In genomic region chr12:94404854-94405253, GRCh38 we compare ENCODE assay signal across 17 cellular contexts. TPM values are rescaled to one million over a fixed set of nuclear protein-coding genes. Genes with fewer than 3 reads are reported as not detected.
DNase-seq lines count a peak whose midpoint lies in the region; ATAC-seq and TF ChIP-seq lines count a peak whose summit lies in the region.
"Had no signal": no experiment of that assay in that cellular context is flagged by ENCODE, and none has a peak within 500 bp of the region (broad histone marks: within the 10 kb centered on the region; RNA-seq: fewer than 3 reads in every experiment).

No MANE protein-coding gene starts in this region.

- no peaks in the 10 kb centered on the region for H3K79me2 ChIP-seq in mammary epithelial cell (ENCODE audit: insufficient read depth, low read length)

- H3K4me3 ChIP-seq in mammary epithelial cell (replicated peaks in 1 of 3; ENCODE audit: insufficient read depth in 1 of 3, low read depth in 2 of 3, low read length in 3 of 3) (no peak overlapping the region), ascending aorta (peak overlapping the region; percentile 18 to 50), mesenchymal stem cell (ENCODE audit: insufficient read depth in 1 of 2, low read depth in 1 of 2, low read length in 2 of 2) (peak overlapping the region in 1 of 2 experiments; percentile 79), uterus (no peak overlapping the region)

- BruUV-seq in MCF 10A (replicated peaks; lab: Mats Ljungman, UMichigan) (no TSS peak), mammary epithelial cell (replicated peaks; lab: Mats Ljungman, UMichigan) (no TSS peak)

- H3K18ac ChIP-seq in mesenchymal stem cell (ENCODE audit: low read depth in 1 of 2, low read length in 2 of 2), result no peak overlapping the region

- POLR2A ChIA-PET in MCF 10A (lab: Yijun Ruan, JAX), result interaction anchor here (0.6 to 1.9 kb wide), 4 partner anchors 12 to 713 kb away, joined by 3 to 4 read pairs (median 4); no protein-coding TSS in a partner anchor

- H3K9me3 ChIP-seq in mammary epithelial cell (replicated peaks; ENCODE audit: insufficient read depth, low read length), result no peaks in the 10 kb centered on the region
- no peaks in the 10 kb centered on the region for H3K9me3 ChIP-seq in ascending aorta
- H3K9me3 ChIP-seq in mesenchymal stem cell (ENCODE audit: control insufficient read depth, low read length), result peaks cover 6% of the 10 kb centered on the region
- no peaks in the 10 kb centered on the region for H3K9me3 ChIP-seq in uterus
- H3K9me3 ChIP-seq: right atrium auricular region had no signal

- H4K20me1 ChIP-seq in mammary epithelial cell (ENCODE audit: insufficient read depth, low read length), result no peaks in the 10 kb centered on the region

- H3K27ac ChIP-seq in mammary epithelial cell (ENCODE audit: insufficient read depth, low read depth, low read length), result no peak overlapping the region
- no peak overlapping the region for H3K27ac ChIP-seq in ascending aorta
- no peak overlapping the region for H3K27ac ChIP-seq in mesenchymal stem cell (ENCODE audit: low read length, poor library complexity, severe bottlenecking)
- peak overlapping the region; percentile 70 to 83 for H3K27ac ChIP-seq in uterus
- H3K27ac ChIP-seq: epithelial cell of prostate had no signal

- H3K9me3 Mint-ChIP-seq in MCF 10A (ENCODE audit: unreplicated experiment), result no peaks in the 10 kb centered on the region

- TF ChIP-seq CTCF in MCF 10A (IDR thresholded peaks at IDR 0.05; ENCODE audit: unreplicated experiment), result no peak
- no peak for TF ChIP-seq CTCF in mammary epithelial cell (conservative IDR thresholded peaks at IDR 0.05 in 1 of 2, IDR thresholded peaks at IDR 0.05 in 1 of 2; ENCODE audit: extremely low read depth in 1 of 2, insufficient read depth in 1 of 2, low read depth in 1 of 2, low read length in 2 of 2)
- no peak for TF ChIP-seq CTCF in ascending aorta (IDR thresholded peaks at IDR 0.05)
- no peak for TF ChIP-seq CTCF in uterus (IDR thresholded peaks at IDR 0.05)

- H3K4ac ChIP-seq in mesenchymal stem cell (ENCODE audit: low read depth in 1 of 2, low read length in 2 of 2), result no peak overlapping the region

- no peak for TF ChIP-seq POLR2A in uterus (IDR thresholded peaks at IDR 0.05)

- H3K79me1 ChIP-seq in mesenchymal stem cell (replicated peaks; ENCODE audit: low read length, poor library complexity, severe bottlenecking), result no peaks in the 10 kb centered on the region

- H4K8ac ChIP-seq in mesenchymal stem cell (ENCODE audit: low read length), result no peak overlapping the region

- no peak overlapping the region for H3K23ac ChIP-seq in mesenchymal stem cell (ENCODE audit: low read length in 2 of 2)

- H3K27me3 ChIP-seq in mammary epithelial cell (ENCODE audit: insufficient read depth, low read length) (no peaks in the 10 kb centered on the region), ascending aorta (no peaks in the 10 kb centered on the region), mesenchymal stem cell (ENCODE audit: control insufficient read depth in 1 of 2, insufficient read depth in 1 of 2, low read length in 2 of 2) (no peaks in the 10 kb centered on the region), uterus (no peaks in the 10 kb centered on the region)
- H3K27me3 ChIP-seq: right atrium auricular region had no signal

- peaks cover 2% of the 10 kb centered on the region for H3K36me3 ChIP-seq in mammary epithelial cell (ENCODE audit: insufficient read depth, low read length)
- H3K36me3 ChIP-seq in ascending aorta, result peaks cover 0 to 4% of the 10 kb centered on the region in 2 donors
- H3K36me3 ChIP-seq in mesenchymal stem cell (ENCODE audit: control insufficient read depth in 1 of 2, insufficient read depth in 2 of 2, low read depth in 1 of 2, low read length in 2 of 2), result peaks cover 0 to 12% of the 10 kb centered on the region in 2 experiments
- no peaks in the 10 kb centered on the region for H3K36me3 ChIP-seq in uterus

- no peak overlapping the region for H3K4me3 Mint-ChIP-seq in MCF 10A (ENCODE audit: unreplicated experiment)
- H3K4me3 Mint-ChIP-seq: H9 had no signal

- H3K4me1 ChIP-seq in mammary epithelial cell (ENCODE audit: insufficient read depth, low read length) (no peaks in the 10 kb centered on the region), ascending aorta (no peaks in the 10 kb centered on the region), mesenchymal stem cell (ENCODE audit: control insufficient read depth, insufficient read depth, low read depth, low read length) (no peaks in the 10 kb centered on the region), uterus (no peaks in the 10 kb centered on the region)
- H3K4me1 ChIP-seq: right atrium auricular region had no signal

- H3K4me1 Mint-ChIP-seq in MCF 10A (ENCODE audit: insufficient read depth, unreplicated experiment), result peaks cover 10% of the 10 kb centered on the region

- H2AFZ ChIP-seq in mammary epithelial cell (ENCODE audit: low read depth, low read length), result no peak overlapping the region
- no peak overlapping the region for H2AFZ ChIP-seq in mesenchymal stem cell (ENCODE audit: low read depth, low read length)

- H3K36me3 Mint-ChIP-seq in MCF 10A (ENCODE audit: insufficient read depth, unreplicated experiment), result peaks cover 14% of the 10 kb centered on the region

- H2BK12ac ChIP-seq in mesenchymal stem cell (ENCODE audit: low read length in 2 of 2), result no peak overlapping the region

- no peak overlapping the region for H2BK15ac ChIP-seq in mesenchymal stem cell (ENCODE audit: low read depth, poor library complexity, severe bottlenecking)

- peak overlapping the region; percentile 60 for H3K27ac Mint-ChIP-seq in MCF 10A (ENCODE audit: low read depth, unreplicated experiment)
- H3K27ac Mint-ChIP-seq: H9 had no signal

- intact Hi-C loops in MCF 10A (cut with micrococcal nuclease), result no loop called here
- intact Hi-C loops in mammary epithelial cell (cut with micrococcal nuclease), result no loop called here
- intact Hi-C loops in ascending aorta (cut with DNase I), result no loop called here
- intact Hi-C loops in uterus (cut with DNase I; ENCODE audit: low total_unique reads), result no loop called here

- H2AK5ac ChIP-seq in mesenchymal stem cell (ENCODE audit: low read length, severe bottlenecking), result no peak overlapping the region

- H4K91ac ChIP-seq in mesenchymal stem cell (ENCODE audit: low read length), result no peak overlapping the region

- no peak overlapping the region for H3K14ac ChIP-seq in mesenchymal stem cell (ENCODE audit: low read length in 2 of 2)

- no peak overlapping the region for H2BK120ac ChIP-seq in mesenchymal stem cell (ENCODE audit: low read depth, low read length)

- 93% methylated on average over 2 of the region's 2 CpGs for WGBS in mammary epithelial cell (ENCODE audit: low coverage, missing lambda C conversion rate)
- WGBS in mesenchymal stem cell, result 96% methylated on average over 2 of the region's 2 CpGs

- CTCF ChIA-PET in MCF 10A (lab: Yijun Ruan, JAX), result no interaction called here
- CTCF ChIA-PET in mammary epithelial cell (lab: Charles Lee; ENCODE audit: low non-redundant PET), result no interaction called here

- H2BK5ac ChIP-seq in mesenchymal stem cell (ENCODE audit: low read depth, low read length, poor library complexity, severe bottlenecking), result no peak overlapping the region

- H3K4me2 ChIP-seq in mammary epithelial cell (ENCODE audit: insufficient read depth, low read depth, low read length) (no peak overlapping the region), mesenchymal stem cell (ENCODE audit: low read length, poor library complexity, severe bottlenecking) (no peak overlapping the region)

- no peak for DNase-seq in MCF 10A (ENCODE audit: unreplicated experiment)
- no peak for DNase-seq in mammary epithelial cell
- DNase-seq in ascending aorta (ENCODE audit: low spot score in 2 of 2), result no peak
- no peak for DNase-seq in mesenchymal stem cell
- DNase-seq in uterus, result no peak
- no peak for DNase-seq in DMS114 treated with DMSO at 0.1 percent for 48 hours (lab: John Stamatoyannopoulos, UW; ENCODE audit: unreplicated experiment)
- no peak for DNase-seq in activated CD4-positive, CD25-positive, alpha-beta regulatory T cell (lab: John Stamatoyannopoulos, UW)
- DNase-seq: activated gamma-delta T cell treated with Interleukin-2 at 50 U/mL for 16 hours; CD4-positive, alpha-beta memory T cell; DMS79 treated with DMSO at 0.1 percent for 48 hours; glutamatergic neuron; H9; NCI-H226; stimulated activated CD4-positive, alpha-beta T cell treated with anti-CD3 and anti-CD28 coated beads, Interleukin-1b, Interleukin-23, amount 100 ng/mL, for 48 hours had no signal

- no peak for ATAC-seq in HG02852 (IDR thresholded peaks at IDR 0.05; ENCODE audit: unreplicated experiment)

- in situ Hi-C loops in mammary epithelial cell (cut with MboI; ENCODE audit: low sequenced_read_pairs in 2 of 2), result no loop called here

- H3K9ac ChIP-seq in mammary epithelial cell (ENCODE audit: insufficient read depth, low read length), result no peak overlapping the region
- peak overlapping the region; percentile 79 for H3K9ac ChIP-seq in mesenchymal stem cell (ENCODE audit: low read length)

- no peaks in the 10 kb centered on the region for H3K27me3 Mint-ChIP-seq in MCF 10A (ENCODE audit: insufficient read depth, unreplicated experiment)
- H3K27me3 Mint-ChIP-seq: CD4-positive, alpha-beta memory T cell had no signal

- dilution Hi-C loops in mammary epithelial cell (cut with HindIII; ENCODE audit: low sequenced_read_pairs), result no loop called here

RNA-seq across cellular contexts. Expression of gene CEP83, which starts 54.8 kb away (rescaled TPM):
- 24.2 and 28.1 TPM in 2 replicates for total RNA-seq in MCF 10A (2022)
- 10 to 100 TPM; 10.0 to 22.8 TPM for total RNA-seq in mammary epithelial cell
- polyA plus RNA-seq in mammary epithelial cell, result 5.4 TPM
- 5.4 TPM for polyA minus RNA-seq in mammary epithelial cell
- total RNA-seq in ascending aorta, result 23.6 TPM
- 4.9 TPM for polyA plus RNA-seq in mesenchymal stem cell (2013, experiment 1 of 2)
- 4.8 TPM for polyA plus RNA-seq in mesenchymal stem cell (2013, experiment 2 of 2)
- 10 to 100 TPM; 14.7 to 40.7 (median 33.2) TPM for total RNA-seq in uterus

Comparison
In these comparisons a context has a peak if more than half of its experiments do, and no peak if none do; other contexts are left out.
1. H3K27ac ChIP-seq: peak in uterus (2 of 2); none in mammary epithelial cell (single experiment), ascending aorta (0 of 2) and mesenchymal stem cell (single experiment).
2. H3K4me3 ChIP-seq: peak in ascending aorta (2 of 2); none in mammary epithelial cell (0 of 3) and uterus (0 of 2).